In genomic region chrX:52995135-52995973, GRCh38 we compare ENCODE assay signal across 1 cellular context.
A peak's percentile ranks its signal among the peaks of the same experiment; 100 is the strongest.
TF ChIP-seq lines count a peak whose summit lies in the region.

No MANE protein-coding gene starts in this region.

TF ChIP-seq in HepG2, 621 proteins besides CTCF, POLR2A, EP300 and RAD21 (continued from another document and continues in another):
- peak; percentile 73; the same call in 1 of the 2 replicates for TF ChIP-seq KDM5A (IDR thresholded peaks at IDR 0.05; ENCODE audit: borderline replicate concordance, low read length)
- no peak for TF ChIP-seq PRMT3 (CRISPR knock-in tag; IDR thresholded peaks at IDR 0.05; ENCODE audit: borderline replicate concordance, low read depth)
- peak; percentile 35; the same call in 1 of the 2 replicates for TF ChIP-seq TARDBP (CRISPR knock-in tag; IDR thresholded peaks at IDR 0.05)
- no peak for TF ChIP-seq JDP2 (CRISPR knock-in tag; IDR thresholded peaks at IDR 0.05; ENCODE audit: borderline replicate concordance)
- TF ChIP-seq, protein P1, sequence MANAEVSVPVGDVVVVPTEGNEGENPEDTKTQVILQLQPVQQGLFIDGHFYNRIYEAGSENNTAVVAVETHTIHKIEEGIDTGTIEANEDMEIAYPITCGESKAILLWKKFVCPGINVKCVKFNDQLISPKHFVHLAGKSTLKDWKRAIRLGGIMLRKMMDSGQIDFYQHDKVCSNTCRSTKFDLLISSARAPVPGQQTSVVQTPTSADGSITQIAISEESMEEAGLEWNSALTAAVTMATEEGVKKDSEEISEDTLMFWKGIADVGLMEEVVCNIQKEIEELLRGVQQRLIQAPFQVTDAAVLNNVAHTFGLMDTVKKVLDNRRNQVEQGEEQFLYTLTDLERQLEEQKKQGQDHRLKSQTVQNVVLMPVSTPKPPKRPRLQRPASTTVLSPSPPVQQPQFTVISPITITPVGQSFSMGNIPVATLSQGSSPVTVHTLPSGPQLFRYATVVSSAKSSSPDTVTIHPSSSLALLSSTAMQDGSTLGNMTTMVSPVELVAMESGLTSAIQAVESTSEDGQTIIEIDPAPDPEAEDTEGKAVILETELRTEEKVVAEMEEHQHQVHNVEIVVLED (CRISPR knock-in tag; IDR thresholded peaks at IDR 0.05; ENCODE audit: borderline replicate concordance) = peak; percentile 32; the same call in 1 of the 2 replicates
- TF ChIP-seq ZNF253 (CRISPR knock-in tag; IDR thresholded peaks at IDR 0.05; ENCODE audit: borderline replicate concordance) = no peak
- TF ChIP-seq MBD4 (IDR thresholded peaks at IDR 0.05; ENCODE audit: borderline replicate concordance, low read length) = no peak
- TF ChIP-seq NCOR1 (IDR thresholded peaks at IDR 0.05; ENCODE audit: borderline replicate concordance, low read length) = no peak
- TF ChIP-seq, protein P2, sequence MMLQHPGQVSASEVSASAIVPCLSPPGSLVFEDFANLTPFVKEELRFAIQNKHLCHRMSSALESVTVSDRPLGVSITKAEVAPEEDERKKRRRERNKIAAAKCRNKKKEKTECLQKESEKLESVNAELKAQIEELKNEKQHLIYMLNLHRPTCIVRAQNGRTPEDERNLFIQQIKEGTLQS (CRISPR knock-in tag; IDR thresholded peaks at IDR 0.05) = no peak
- TF ChIP-seq ZNF232 (CRISPR knock-in tag; IDR thresholded peaks at IDR 0.05; ENCODE audit: borderline replicate concordance) = no peak
- no peak for TF ChIP-seq NFE2L1 (CRISPR knock-in tag; IDR thresholded peaks at IDR 0.05; ENCODE audit: borderline replicate concordance)
- TF ChIP-seq, protein P3, sequence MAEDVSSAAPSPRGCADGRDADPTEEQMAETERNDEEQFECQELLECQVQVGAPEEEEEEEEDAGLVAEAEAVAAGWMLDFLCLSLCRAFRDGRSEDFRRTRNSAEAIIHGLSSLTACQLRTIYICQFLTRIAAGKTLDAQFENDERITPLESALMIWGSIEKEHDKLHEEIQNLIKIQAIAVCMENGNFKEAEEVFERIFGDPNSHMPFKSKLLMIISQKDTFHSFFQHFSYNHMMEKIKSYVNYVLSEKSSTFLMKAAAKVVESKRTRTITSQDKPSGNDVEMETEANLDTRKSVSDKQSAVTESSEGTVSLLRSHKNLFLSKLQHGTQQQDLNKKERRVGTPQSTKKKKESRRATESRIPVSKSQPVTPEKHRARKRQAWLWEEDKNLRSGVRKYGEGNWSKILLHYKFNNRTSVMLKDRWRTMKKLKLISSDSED (CRISPR knock-in tag; IDR thresholded peaks at IDR 0.05) = no peak
- TF ChIP-seq ZNF841 (CRISPR knock-in tag; IDR thresholded peaks at IDR 0.05; ENCODE audit: borderline replicate concordance) = no peak
- TF ChIP-seq, protein P4, sequence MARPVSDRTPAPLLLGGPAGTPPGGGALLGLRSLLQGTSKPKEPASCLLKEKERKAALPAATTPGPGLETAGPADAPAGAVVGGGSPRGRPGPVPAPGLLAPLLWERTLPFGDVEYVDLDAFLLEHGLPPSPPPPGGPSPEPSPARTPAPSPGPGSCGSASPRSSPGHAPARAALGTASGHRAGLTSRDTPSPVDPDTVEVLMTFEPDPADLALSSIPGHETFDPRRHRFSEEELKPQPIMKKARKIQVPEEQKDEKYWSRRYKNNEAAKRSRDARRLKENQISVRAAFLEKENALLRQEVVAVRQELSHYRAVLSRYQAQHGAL (CRISPR knock-in tag; IDR thresholded peaks at IDR 0.05; ENCODE audit: not compliant biosample characterization) = no peak
- TF ChIP-seq ZNF430 (CRISPR knock-in tag; IDR thresholded peaks at IDR 0.05) = 0 out of 2 replicates have a peak, but pooled peaks have one; percentile 45
- no peak for TF ChIP-seq RAD51 (IDR thresholded peaks at IDR 0.05; ENCODE audit: borderline replicate concordance)
- TF ChIP-seq SNAI1 (CRISPR knock-in tag; IDR thresholded peaks at IDR 0.05; ENCODE audit: borderline replicate concordance) = no peak
- no peak for TF ChIP-seq ZKSCAN5 (CRISPR knock-in tag; IDR thresholded peaks at IDR 0.05)
- TF ChIP-seq ZKSCAN1 (IDR thresholded peaks at IDR 0.05; ENCODE audit: low read length) = no peak
- no peak for TF ChIP-seq HNF1A (IDR thresholded peaks at IDR 0.05; ENCODE audit: low read depth)
- no peak for TF ChIP-seq HNF1A (CRISPR knock-in tag; IDR thresholded peaks at IDR 0.05; ENCODE audit: borderline replicate concordance)
- no peak for TF ChIP-seq ZSCAN31 (CRISPR knock-in tag; IDR thresholded peaks at IDR 0.05; ENCODE audit: low read depth)
- no peak for TF ChIP-seq ZNF264 (CRISPR knock-in tag; IDR thresholded peaks at IDR 0.05)
- TF ChIP-seq, protein P5, sequence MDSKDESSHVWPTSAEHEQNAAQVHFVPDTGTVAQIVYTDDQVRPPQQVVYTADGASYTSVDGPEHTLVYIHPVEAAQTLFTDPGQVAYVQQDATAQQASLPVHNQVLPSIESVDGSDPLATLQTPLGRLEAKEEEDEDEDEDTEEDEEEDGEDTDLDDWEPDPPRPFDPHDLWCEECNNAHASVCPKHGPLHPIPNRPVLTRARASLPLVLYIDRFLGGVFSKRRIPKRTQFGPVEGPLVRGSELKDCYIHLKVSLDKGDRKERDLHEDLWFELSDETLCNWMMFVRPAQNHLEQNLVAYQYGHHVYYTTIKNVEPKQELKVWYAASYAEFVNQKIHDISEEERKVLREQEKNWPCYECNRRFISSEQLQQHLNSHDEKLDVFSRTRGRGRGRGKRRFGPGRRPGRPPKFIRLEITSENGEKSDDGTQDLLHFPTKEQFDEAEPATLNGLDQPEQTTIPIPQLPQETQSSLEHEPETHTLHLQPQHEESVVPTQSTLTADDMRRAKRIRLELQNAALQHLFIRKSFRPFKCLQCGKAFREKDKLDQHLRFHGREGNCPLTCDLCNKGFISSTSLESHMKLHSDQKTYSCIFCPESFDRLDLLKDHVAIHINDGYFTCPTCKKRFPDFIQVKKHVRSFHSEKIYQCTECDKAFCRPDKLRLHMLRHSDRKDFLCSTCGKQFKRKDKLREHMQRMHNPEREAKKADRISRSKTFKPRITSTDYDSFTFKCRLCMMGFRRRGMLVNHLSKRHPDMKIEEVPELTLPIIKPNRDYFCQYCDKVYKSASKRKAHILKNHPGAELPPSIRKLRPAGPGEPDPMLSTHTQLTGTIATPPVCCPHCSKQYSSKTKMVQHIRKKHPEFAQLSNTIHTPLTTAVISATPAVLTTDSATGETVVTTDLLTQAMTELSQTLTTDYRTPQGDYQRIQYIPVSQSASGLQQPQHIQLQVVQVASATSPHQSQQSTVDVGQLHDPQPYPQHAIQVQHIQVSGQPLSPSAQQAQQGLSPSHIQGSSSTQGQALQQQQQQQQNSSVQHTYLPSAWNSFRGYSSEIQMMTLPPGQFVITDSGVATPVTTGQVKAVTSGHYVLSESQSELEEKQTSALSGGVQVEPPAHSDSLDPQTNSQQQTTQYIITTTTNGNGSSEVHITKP (CRISPR knock-in tag; IDR thresholded peaks at IDR 0.05; ENCODE audit: low read depth) = peak; percentile 99
- TF ChIP-seq ZKSCAN8 (CRISPR knock-in tag; IDR thresholded peaks at IDR 0.05; ENCODE audit: borderline replicate concordance) = no peak
- no peak for TF ChIP-seq BCLAF1 (IDR thresholded peaks at IDR 0.05)
- TF ChIP-seq ZNF329 (CRISPR knock-in tag; IDR thresholded peaks at IDR 0.05; ENCODE audit: low read depth) = no peak
- TF ChIP-seq KIAA2018 (CRISPR knock-in tag; IDR thresholded peaks at IDR 0.05; ENCODE audit: borderline replicate concordance) = no peak
